Comparison of ENCODE assay signal across 8 cellular contexts in genomic region chr14:95597784-95598204, GRCh38.
A peak's percentile ranks its signal among the peaks of the same experiment; 100 is the strongest.
DNase-seq lines count a peak whose midpoint lies in the region; ATAC-seq and TF ChIP-seq lines count a peak whose summit lies in the region.

No MANE protein-coding gene starts in this region.

- H3K27me3 ChIP-seq in dorsolateral prefrontal cortex: peaks cover 0 to 27% (median 0%) of the 10 kb centered on the region in 45 donors

- TF ChIP-seq CTCF in dorsolateral prefrontal cortex (IDR thresholded peaks at IDR 0.05 in 54 of 56, conservative IDR thresholded peaks at IDR 0.05 in 2 of 56; ENCODE audit: low read depth in 1 of 56, partially characterized antibody in 56 of 56) (no peak), omental fat pad (IDR thresholded peaks at IDR 0.05) (no peak)

- no peaks in the 10 kb centered on the region for H3K36me3 Mint-ChIP-seq in activated CD4-positive, alpha-beta T cell treated with anti-CD3 and anti-CD28 coated beads for 36 hours (ENCODE audit: low read depth)
- no peaks in the 10 kb centered on the region for H3K36me3 Mint-ChIP-seq in activated CD8-positive, alpha-beta memory T cell treated with anti-CD3 and anti-CD28 coated beads, Interleukin-2, amount 10 ng/mL, durations not matched to agents 7 days and 5 days
- no peaks in the 10 kb centered on the region for H3K36me3 Mint-ChIP-seq in activated CD4-positive, alpha-beta T cell treated with anti-CD3 and anti-CD28 coated beads, Interleukin-2, amount 10 ng/mL, durations not matched to agents 24 days and 14 days (ENCODE audit: low read depth)

- H3K27ac Mint-ChIP-seq in activated CD4-positive, alpha-beta T cell treated with anti-CD3 and anti-CD28 coated beads for 36 hours: no peak overlapping the region
- no peak overlapping the region for H3K27ac Mint-ChIP-seq in activated CD8-positive, alpha-beta memory T cell treated with anti-CD3 and anti-CD28 coated beads, Interleukin-2, amount 10 ng/mL, durations not matched to agents 7 days and 5 days
- H3K27ac Mint-ChIP-seq in activated CD4-positive, alpha-beta T cell treated with anti-CD3 and anti-CD28 coated beads, Interleukin-2, amount 10 ng/mL, durations not matched to agents 24 days and 14 days: no peak overlapping the region

- H3K27me3 Mint-ChIP-seq in activated CD4-positive, alpha-beta T cell treated with anti-CD3 and anti-CD28 coated beads for 36 hours: peaks cover 25% of the 10 kb centered on the region
- H3K27me3 Mint-ChIP-seq in activated CD8-positive, alpha-beta memory T cell treated with anti-CD3 and anti-CD28 coated beads, Interleukin-2, amount 10 ng/mL, durations not matched to agents 7 days and 5 days: peaks cover 33% of the 10 kb centered on the region
- peaks cover 30% of the 10 kb centered on the region for H3K27me3 Mint-ChIP-seq in activated CD4-positive, alpha-beta T cell treated with anti-CD3 and anti-CD28 coated beads, Interleukin-2, amount 10 ng/mL, durations not matched to agents 24 days and 14 days

- H3K27ac ChIP-seq in dorsolateral prefrontal cortex: peak overlapping the region in 1 of 59 donors; percentile 2

- H3K9me3 Mint-ChIP-seq in activated CD4-positive, alpha-beta T cell treated with anti-CD3 and anti-CD28 coated beads for 36 hours (ENCODE audit: low read depth): no peaks in the 10 kb centered on the region
- no peaks in the 10 kb centered on the region for H3K9me3 Mint-ChIP-seq in activated CD8-positive, alpha-beta memory T cell treated with anti-CD3 and anti-CD28 coated beads, Interleukin-2, amount 10 ng/mL, durations not matched to agents 7 days and 5 days (ENCODE audit: low read depth)
- no peaks in the 10 kb centered on the region for H3K9me3 Mint-ChIP-seq in activated CD4-positive, alpha-beta T cell treated with anti-CD3 and anti-CD28 coated beads, Interleukin-2, amount 10 ng/mL, durations not matched to agents 24 days and 14 days

- intact Hi-C loops in activated CD4-positive, alpha-beta T cell treated with anti-CD3 and anti-CD28 coated beads for 36 hours (cut with DNase I, micrococcal nuclease): no loop called here
- intact Hi-C loops in dorsolateral prefrontal cortex (cut with DNase I): no loop called here
- intact Hi-C loops in activated CD4-positive, alpha-beta T cell treated with anti-CD3 and anti-CD28 coated beads, Interleukin-2, amount 10 ng/mL, durations not matched to agents 24 days and 14 days (cut with micrococcal nuclease): no loop called here

- CTCF ChIA-PET in activated CD4-positive, alpha-beta T cell treated with anti-CD3 and anti-CD28 coated beads for 36 hours (lab: Charles Lee): no interaction called here
- CTCF ChIA-PET in activated CD8-positive, alpha-beta memory T cell treated with anti-CD3 and anti-CD28 coated beads, Interleukin-2, amount 10 ng/mL, durations not matched to agents 7 days and 5 days (lab: Charles Lee): no interaction called here

- no peak for ATAC-seq in activated CD4-positive, alpha-beta T cell treated with anti-CD3 and anti-CD28 coated beads for 36 hours
- ATAC-seq in activated CD8-positive, alpha-beta memory T cell treated with anti-CD3 and anti-CD28 coated beads, Interleukin-2, amount 10 ng/mL, durations not matched to agents 7 days and 5 days: no peak
- no peak for ATAC-seq in omental fat pad (ENCODE audit: low FRiP score)

- H3K4me3 Mint-ChIP-seq in activated CD4-positive, alpha-beta T cell treated with anti-CD3 and anti-CD28 coated beads for 36 hours: no peak overlapping the region
- H3K4me3 Mint-ChIP-seq in activated CD8-positive, alpha-beta memory T cell treated with anti-CD3 and anti-CD28 coated beads, Interleukin-2, amount 10 ng/mL, durations not matched to agents 7 days and 5 days: no peak overlapping the region
- H3K4me3 Mint-ChIP-seq in activated CD4-positive, alpha-beta T cell treated with anti-CD3 and anti-CD28 coated beads, Interleukin-2, amount 10 ng/mL, durations not matched to agents 24 days and 14 days: no peak overlapping the region

- no peaks in the 10 kb centered on the region for H3K4me1 Mint-ChIP-seq in activated CD4-positive, alpha-beta T cell treated with anti-CD3 and anti-CD28 coated beads for 36 hours
- H3K4me1 Mint-ChIP-seq in activated CD8-positive, alpha-beta memory T cell treated with anti-CD3 and anti-CD28 coated beads, Interleukin-2, amount 10 ng/mL, durations not matched to agents 7 days and 5 days: no peaks in the 10 kb centered on the region
- H3K4me1 Mint-ChIP-seq in activated CD4-positive, alpha-beta T cell treated with anti-CD3 and anti-CD28 coated beads, Interleukin-2, amount 10 ng/mL, durations not matched to agents 24 days and 14 days: no peaks in the 10 kb centered on the region

- peak; percentile 19 for DNase-seq in activated CD4-positive, alpha-beta T cell treated with anti-CD3 and anti-CD28 coated beads for 36 hours
- no peak for DNase-seq in activated CD4-positive, alpha-beta T cell treated with anti-CD3 and anti-CD28 coated beads for 4 hours
- DNase-seq in NCI-H1436 (lab: John Stamatoyannopoulos, UW) (peak; percentile 60), dorsolateral prefrontal cortex (peak in 8 of 10 donors; percentile 11 to 69 (median 47)), pons (ENCODE audit: low spot score) (peak; percentile 3), omental fat pad (ENCODE audit: low spot score) (no peak)
- no peak for DNase-seq in activated CD8-positive, alpha-beta memory T cell treated with anti-CD3 and anti-CD28 coated beads, Interleukin-2, amount 10 ng/mL, durations not matched to agents 7 days and 5 days
- DNase-seq in activated CD4-positive, alpha-beta T cell treated with anti-CD3 and anti-CD28 coated beads, Interleukin-2, amount 10 ng/mL, durations not matched to agents 24 days and 14 days: no peak

- POLR2A ChIA-PET in activated CD4-positive, alpha-beta T cell treated with anti-CD3 and anti-CD28 coated beads for 36 hours (lab: Charles Lee): no interaction called here

- peak overlapping the region in 56 of 59 donors; percentile 3 to 58 (median 34) for H3K4me3 ChIP-seq in dorsolateral prefrontal cortex

Comparison
In these comparisons a context has a peak if more than half of its experiments do, and no peak if none do; other contexts are left out.
1. DNase-seq: peak in activated CD4-positive, alpha-beta T cell treated with anti-CD3 and anti-CD28 coated beads for 36 hours (single experiment), NCI-H1436 (single experiment), dorsolateral prefrontal cortex (8 of 10) and pons (single experiment); none in activated CD4-positive, alpha-beta T cell treated with anti-CD3 and anti-CD28 coated beads for 4 hours (0 of 2), activated CD8-positive, alpha-beta memory T cell treated with anti-CD3 and anti-CD28 coated beads, Interleukin-2, amount 10 ng/mL, durations not matched to agents 7 days and 5 days (single experiment), activated CD4-positive, alpha-beta T cell treated with anti-CD3 and anti-CD28 coated beads, Interleukin-2, amount 10 ng/mL, durations not matched to agents 24 days and 14 days (single experiment) and omental fat pad (single experiment).